25 cellular contexts compared by ENCODE assay signal in the genomic region with DNA sequence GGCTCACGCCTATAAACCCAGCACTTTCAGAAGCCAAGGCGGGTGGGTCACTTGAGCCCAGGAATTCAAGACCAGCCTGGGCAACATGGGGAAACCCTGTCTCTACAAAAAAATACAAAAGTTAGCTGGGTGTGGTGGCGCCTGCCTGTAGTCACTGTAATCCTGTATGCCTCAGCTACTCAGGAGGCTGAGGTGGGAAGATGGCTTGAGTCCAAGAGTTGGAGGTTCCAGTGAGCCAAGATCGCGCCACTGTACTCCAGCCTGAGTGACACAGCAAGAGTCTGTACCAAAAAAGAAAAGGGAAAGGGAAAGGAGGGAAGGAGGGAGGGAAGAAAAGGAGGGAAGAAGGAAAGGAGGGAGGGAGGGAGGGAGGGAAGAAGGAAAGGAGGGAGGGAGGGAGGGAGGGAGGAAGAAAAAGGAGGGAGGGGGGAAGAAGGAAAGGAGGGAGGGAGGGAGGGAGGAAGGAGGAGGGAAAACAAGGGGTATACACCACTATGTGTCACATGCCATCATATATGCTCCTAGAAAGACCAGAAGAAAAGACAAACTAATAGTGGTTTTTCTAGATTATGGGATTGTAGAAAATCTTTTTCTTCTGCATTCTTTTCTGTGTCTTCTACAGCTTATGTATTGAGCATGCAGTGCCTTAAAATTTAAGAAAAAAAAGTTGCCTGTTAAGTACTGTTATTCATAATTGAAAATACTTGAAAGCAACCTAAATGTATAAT.
A peak's percentile ranks its signal among the peaks of the same experiment; 100 is the strongest.
DNase-seq lines count a peak whose midpoint lies in the region; ATAC-seq, FAIRE-seq and TF ChIP-seq lines count a peak whose summit lies in the region.
"Had no signal": no experiment of that assay in that cellular context is flagged by ENCODE, and none has a peak within 500 bp of the region (broad histone marks: within the 10 kb centered on the region; RNA-seq: fewer than 3 reads in every experiment).

No MANE protein-coding gene starts in this region.

- H3K9me3 Mint-ChIP-seq in stimulated activated naive B cell treated with anti-CD40 and anti-IgM and Interleukin-4, amounts not matched to agents 10 μg/mL and 1 μg/mL and 100 μg/mL, for 72 hours = peaks cover 0 to 2% of the 10 kb centered on the region in 2 donors
- H3K9me3 Mint-ChIP-seq: activated T-helper 17 cell treated with anti-CD3 and anti-CD28 coated beads, Interleukin-2, amount 50 U/mL, for 72 hours; brain; GM23338; memory B cell had no signal

- no peak for ATAC-seq in stimulated activated naive B cell treated with anti-CD40 and anti-IgM and Interleukin-4, amounts not matched to agents 10 μg/mL and 1 μg/mL and 100 μg/mL, for 72 hours (replicated peaks)
- ATAC-seq: activated T-helper 17 cell treated with anti-CD3 and anti-CD28 coated beads, Interleukin-2, amount 50 U/mL, for 72 hours; GM23338; left colon; stimulated activated naive CD8-positive, alpha-beta T cell treated with anti-CD3 and anti-CD28 coated beads, Interleukin-15, Interleukin-2, amounts not matched to agents 100 U/mL and 50 U/mL, for 24 hours had no signal

- peak; percentile 55 for FAIRE-seq in H54 (lab: Jason Lieb, UNC)
- peak; percentile 53 for FAIRE-seq in islet of Langerhans (lab: Jason Lieb, UNC)
- FAIRE-seq: HTR-8/SVneo had no signal

- H3K4me3 Mint-ChIP-seq in stimulated activated naive B cell treated with anti-CD40 and anti-IgM and Interleukin-4, amounts not matched to agents 10 μg/mL and 1 μg/mL and 100 μg/mL, for 72 hours = no peak overlapping the region
- H3K4me3 Mint-ChIP-seq: activated T-helper 17 cell treated with anti-CD3 and anti-CD28 coated beads, Interleukin-2, amount 50 U/mL, for 72 hours; brain; GM23338; memory B cell; nephron progenitor cell had no signal

- DNase-seq in NCI-H1105 treated with DMSO at 0.1 percent for 48 hours (lab: John Stamatoyannopoulos, UW) (peak; percentile 10), NCI-H1105 (lab: John Stamatoyannopoulos, UW) (no peak), H54 (ENCODE audit: insufficient read length, low spot score) (no peak), RPMI8226 (peak; percentile 36), NCI-H1930 (lab: John Stamatoyannopoulos, UW) (no peak), SW480 (ENCODE audit: low spot score) (no peak)
- DNase-seq in stimulated activated naive B cell treated with anti-CD40 and anti-IgM and Interleukin-4, amounts not matched to agents 10 μg/mL and 1 μg/mL and 100 μg/mL, for 72 hours = no peak
- DNase-seq: activated naive CD4-positive, alpha-beta T cell treated with anti-CD3 and anti-CD28 coated beads, Interleukin-2, amount 50 U/mL, for 16 hours; hypothalamus; KG1; left colon; NCI-H1417 treated with DMSO at 0.1 percent for 48 hours; NCI-H524; nephron progenitor cell; NK-92 treated with Interleukin-12 subunit alpha and Interleukin-12 subunit beta, amount 100 ng/mL, for 24 hours; SHP77 treated with DMSO at 0.1 percent for 48 hours; small intestine; stimulated activated naive CD8-positive, alpha-beta T cell treated with anti-CD3 and anti-CD28 coated beads, Interleukin-15, Interleukin-2, amounts not matched to agents 100 U/mL and 50 U/mL, for 24 hours; T-helper 9 cell had no signal

- H3K27ac Mint-ChIP-seq in stimulated activated naive B cell treated with anti-CD40 and anti-IgM and Interleukin-4, amounts not matched to agents 10 μg/mL and 1 μg/mL and 100 μg/mL, for 72 hours = no peak overlapping the region
- H3K27ac Mint-ChIP-seq: activated T-helper 17 cell treated with anti-CD3 and anti-CD28 coated beads, Interleukin-2, amount 50 U/mL, for 72 hours; brain; GM23338; memory B cell; nephron progenitor cell had no signal

- H3K36me3 Mint-ChIP-seq in stimulated activated naive B cell treated with anti-CD40 and anti-IgM and Interleukin-4, amounts not matched to agents 10 μg/mL and 1 μg/mL and 100 μg/mL, for 72 hours = peaks cover 12 to 20% of the 10 kb centered on the region in 2 donors

- no peaks in the 10 kb centered on the region for H3K27me3 Mint-ChIP-seq in stimulated activated naive B cell treated with anti-CD40 and anti-IgM and Interleukin-4, amounts not matched to agents 10 μg/mL and 1 μg/mL and 100 μg/mL, for 72 hours
- H3K27me3 Mint-ChIP-seq: activated T-helper 17 cell treated with anti-CD3 and anti-CD28 coated beads, Interleukin-2, amount 50 U/mL, for 72 hours; brain; memory B cell had no signal

- TF ChIP-seq POLR2A in H54 (IDR thresholded peaks at IDR 0.05; ENCODE audit: low read depth, low read length) = no peak

- H3K4me1 Mint-ChIP-seq in stimulated activated naive B cell treated with anti-CD40 and anti-IgM and Interleukin-4, amounts not matched to agents 10 μg/mL and 1 μg/mL and 100 μg/mL, for 72 hours = peaks cover 13 to 38% of the 10 kb centered on the region in 2 donors

Comparison
In these comparisons a context has a peak if more than half of its experiments do, and no peak if none do; other contexts are left out.
1. DNase-seq: peak in NCI-H1105 treated with DMSO at 0.1 percent for 48 hours (single experiment) and RPMI8226 (single experiment); none in NCI-H1105 (single experiment), H54 (single experiment), NCI-H1930 (0 of 2), stimulated activated naive B cell treated with anti-CD40 and anti-IgM and Interleukin-4, amounts not matched to agents 10 μg/mL and 1 μg/mL and 100 μg/mL, for 72 hours (single experiment) and SW480 (single experiment).